8 cellular contexts compared by ENCODE assay signal in the genomic region with DNA sequence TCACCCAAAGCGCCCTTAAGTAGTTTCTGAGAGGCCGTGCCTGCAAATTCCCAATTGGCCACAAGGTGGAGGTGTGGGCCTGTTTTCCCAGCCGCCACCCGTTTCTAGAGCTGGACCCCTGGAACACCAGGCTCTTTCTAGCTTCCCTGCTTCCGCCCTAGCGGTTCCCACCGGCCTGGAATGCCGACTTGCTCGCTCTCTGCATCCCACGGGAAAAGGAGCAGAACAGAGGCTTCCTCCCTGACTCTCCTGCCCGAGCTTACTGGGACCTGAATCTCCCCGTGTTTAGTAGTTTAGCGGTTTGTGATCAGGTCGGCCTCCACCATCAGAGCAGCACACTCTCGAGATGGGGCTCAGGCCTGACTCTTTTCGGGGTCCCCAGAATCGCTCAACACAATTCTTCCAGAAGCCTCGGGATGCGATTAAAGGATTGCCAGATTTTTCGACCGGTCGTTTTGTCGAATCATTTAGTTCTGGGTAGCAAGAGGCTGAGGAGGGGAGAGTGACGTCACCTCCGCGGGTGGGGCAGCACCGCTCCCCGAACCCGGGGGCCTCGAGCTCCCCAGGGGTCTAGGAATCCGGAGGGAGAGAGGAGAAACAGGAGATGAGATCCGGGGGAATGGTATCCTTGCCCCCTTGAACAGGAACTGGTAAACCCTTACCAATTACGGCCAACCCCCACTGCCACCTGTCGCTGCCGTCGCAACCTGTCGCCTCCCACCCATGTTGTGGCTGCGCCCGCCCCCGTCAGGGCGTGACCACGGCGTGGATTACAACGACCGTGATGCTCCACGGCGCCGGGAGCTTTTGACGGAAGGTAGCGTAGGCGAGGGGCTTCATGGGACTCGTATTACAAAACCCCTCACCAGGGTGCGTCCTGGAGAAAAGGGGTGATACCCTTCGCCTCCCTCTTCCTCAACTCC. TPM values are rescaled to one million over a fixed set of nuclear protein-coding genes. Genes with fewer than 3 reads are reported as not detected.
DNase-seq lines count a peak whose midpoint lies in the region; ATAC-seq and TF ChIP-seq lines count a peak whose summit lies in the region.

No MANE protein-coding gene starts in this region.

- H3K14ac ChIP-seq in trophoblast cell (ENCODE audit: low read length) = no peak overlapping the region

- H3K4me1 ChIP-seq in trophoblast cell (ENCODE audit: control insufficient read depth in 1 of 2, insufficient read depth in 2 of 2, low read length in 2 of 2) (no peaks in the 10 kb centered on the region), tibial artery (peaks cover 0 to 14% (median 2%) of the 10 kb centered on the region in 4 donors)

- no peak overlapping the region for H3K18ac ChIP-seq in trophoblast cell (ENCODE audit: low read length)

- no peak overlapping the region for H3K9ac ChIP-seq in trophoblast cell (ENCODE audit: low read length)

- no peak overlapping the region for H2BK5ac ChIP-seq in trophoblast cell (ENCODE audit: low read depth, low read length, poor library complexity)

- no peak overlapping the region for H4K91ac ChIP-seq in trophoblast cell (ENCODE audit: low read depth, low read length)

- H3K23ac ChIP-seq in trophoblast cell (ENCODE audit: low read length) = no peak overlapping the region

- H3K36me3 ChIP-seq in trophoblast cell (ENCODE audit: control insufficient read depth in 1 of 2, insufficient read depth in 2 of 2, low read length in 2 of 2) = peaks cover 10 to 13% of the 10 kb centered on the region in 2 experiments
- no peaks in the 10 kb centered on the region for H3K36me3 ChIP-seq in tibial artery

- CTCF ChIA-PET in RWPE1 (lab: Yijun Ruan, JAX) = interaction anchor here (0.5 to 1.5 kb wide), 15 partner anchors 11 to 1062 kb away, joined by 3 to 10 read pairs (median 3); partner anchors contain the start of gene NR1H2

- TF ChIP-seq EP300 in Ishikawa (IDR thresholded peaks at IDR 0.05; ENCODE audit: borderline replicate concordance) = no peak

- no peak overlapping the region for H3K4ac ChIP-seq in trophoblast cell (ENCODE audit: low read depth, low read length)

- peak overlapping the region; percentile 41 for H3K4me3 ChIP-seq in AG09309 (ENCODE audit: control insufficient read depth, low read depth, low read length)
- no peak overlapping the region for H3K4me3 ChIP-seq in trophoblast cell (ENCODE audit: low read depth, low read length)
- peak overlapping the region; percentile 47 to 53 for H3K4me3 ChIP-seq in tibial artery

- H4K12ac ChIP-seq in trophoblast cell (ENCODE audit: low read depth, low read length) = no peak overlapping the region

- no CpG with 5 or more reads among the region's 54 CpGs for WGBS in trophoblast cell (ENCODE audit: extremely low coverage, insufficient coverage, insufficient read length)

- no peak overlapping the region for H3K4me2 ChIP-seq in trophoblast cell (ENCODE audit: low read length)

- peak; percentile 85 for TF ChIP-seq CTCF in AG09309 (IDR thresholded peaks at IDR 0.05; ENCODE audit: control insufficient read depth, insufficient read depth, low read depth, low read length, missing control alignments)
- TF ChIP-seq CTCF in RWPE1 (conservative IDR thresholded peaks at IDR 0.05; ENCODE audit: low read depth) = peak; percentile 87
- TF ChIP-seq CTCF in tibial artery (IDR thresholded peaks at IDR 0.05) = peak; percentile 82 to 88

- no peak overlapping the region for H2BK12ac ChIP-seq in trophoblast cell (ENCODE audit: low read length)

- intact Hi-C loops in tibial artery (cut with DNase I; ENCODE audit: low total_unique reads) = no loop called here

- H2BK120ac ChIP-seq in trophoblast cell (ENCODE audit: insufficient read depth, low read length, poor library complexity) = no peak overlapping the region

- TF ChIP-seq RAD21 in Ishikawa (IDR thresholded peaks at IDR 0.05; ENCODE audit: low read depth) = peak; percentile 84

- H3K9me3 ChIP-seq in trophoblast cell (ENCODE audit: insufficient read depth, low read depth, low read length) (peaks cover 2% of the 10 kb centered on the region), tibial artery (no peaks in the 10 kb centered on the region)

- no peak for DNase-seq in AG09309 (ENCODE audit: low read depth)
- no peak for DNase-seq in RWPE1 (ENCODE audit: low spot score)
- peak; percentile 75 for DNase-seq in activated gamma-delta T cell (lab: John Stamatoyannopoulos, UW)
- DNase-seq in germinal center (ENCODE audit: low spot score) = peak; percentile 76
- DNase-seq in trophoblast cell = peak; percentile 82 to 88
- DNase-seq in tibial artery = peak; percentile 72 to 87

- ATAC-seq in GM18868 (IDR thresholded peaks at IDR 0.05; ENCODE audit: unreplicated experiment) = peak; percentile 63

- H3K27me3 ChIP-seq in trophoblast cell (ENCODE audit: insufficient read depth, low read length) = no peaks in the 10 kb centered on the region
- peaks cover 0 to 20% of the 10 kb centered on the region in 2 donors for H3K27me3 ChIP-seq in tibial artery

- H2AK5ac ChIP-seq in trophoblast cell (ENCODE audit: low read length) = no peak overlapping the region

- H2AFZ ChIP-seq in trophoblast cell (ENCODE audit: insufficient read depth, low read length, poor library complexity) = no peak overlapping the region

- POLR2A ChIA-PET in RWPE1 (lab: Yijun Ruan, JAX; ENCODE audit: low non-redundant PET) = no interaction called here

- H3K79me2 ChIP-seq in trophoblast cell (ENCODE audit: control insufficient read depth, insufficient read depth, low read length, poor library complexity) = no peaks in the 10 kb centered on the region

- H3K27ac ChIP-seq in RWPE1 (peak overlapping the region; percentile 40), trophoblast cell (ENCODE audit: low read depth, low read length) (no peak overlapping the region), tibial artery (peak overlapping the region; percentile 74 to 79)

- H3K79me1 ChIP-seq in trophoblast cell (ENCODE audit: low read length) = no peaks in the 10 kb centered on the region

- no peak overlapping the region for H4K8ac ChIP-seq in trophoblast cell (ENCODE audit: low read depth, low read length)

TF ChIP-seq in Ishikawa, 13 proteins besides CTCF, POLR2A, EP300 and RAD21:
- TF ChIP-seq TCF12 (IDR thresholded peaks at IDR 0.05; ENCODE audit: low read depth) = no peak
- 0 out of 2 replicates have a peak, but pooled peaks have one; percentile 33 for TF ChIP-seq CREB1 (IDR thresholded peaks at IDR 0.05; ENCODE audit: low read depth)
- TF ChIP-seq FOXM1 (IDR thresholded peaks at IDR 0.05; ENCODE audit: borderline replicate concordance, low read depth) = no peak
TF ChIP-seq in Ishikawa: peak in this region for 1.

RNA-seq across cellular contexts. Expression of gene NAPSA, which starts 8.0 kb away (rescaled TPM):
- polyA plus RNA-seq in trophoblast cell (2013) = 0.25 and 0.26 TPM in 2 replicates

RNA-seq across cellular contexts. Expression of gene NR1H2, which starts 18.8 kb away (rescaled TPM):
- polyA plus RNA-seq in trophoblast cell (2013) = 21.2 and 22.6 TPM in 2 replicates

RNA-seq across cellular contexts. Expression of gene POLD1, which starts 26.7 kb away (rescaled TPM):
- polyA plus RNA-seq in trophoblast cell (2013) = 42.3 and 44.2 TPM in 2 replicates

RNA-seq across cellular contexts. Expression of gene KCNC3, which starts 28.3 kb away (rescaled TPM):
- polyA plus RNA-seq in trophoblast cell (2013) = 22.5 and 22.6 TPM in 2 replicates

Comparison
In these comparisons a context has a peak if more than half of its experiments do, and no peak if none do; other contexts are left out.
1. DNase-seq: peak in activated gamma-delta T cell (single experiment), germinal center (single experiment), trophoblast cell (2 of 2) and tibial artery (2 of 2); none in AG09309 (single experiment) and RWPE1 (single experiment).
2. Peak in every context shown above with its lines, with median percentiles within 50 percentile points of each other: CTCF ChIP-seq.